ENCODE assay signal across 14 cellular contexts in genomic region chr20:60381643-60382400, GRCh38.
"Had no signal": no experiment of that assay in that cellular context is flagged by ENCODE, and none has a peak within 500 bp of the region (broad histone marks: within the 10 kb centered on the region; RNA-seq: fewer than 3 reads in every experiment).

No MANE protein-coding gene starts in this region.

- H3K4me3 ChIP-seq: gastroesophageal sphincter, neural progenitor cell, ovary, smooth muscle cell, tibial nerve had no signal

- H3K4me2 ChIP-seq: neural progenitor cell, smooth muscle cell had no signal

- H3K27me3 ChIP-seq: gastroesophageal sphincter, neural progenitor cell, ovary, tibial nerve had no signal

- H3K36me3 ChIP-seq: gastroesophageal sphincter, neural progenitor cell, ovary, tibial nerve had no signal

- H3K4me1 ChIP-seq: gastroesophageal sphincter, neural progenitor cell, tibial nerve had no signal

- FAIRE-seq: kidney had no signal

- H3K9me3 ChIP-seq: ovary had no signal

- DNase-seq: activated B cell treated with CpG ODN at 0.5 μM for 24 hours; activated CD4-positive, alpha-beta T cell treated with anti-CD3 and anti-CD28 coated beads, Interleukin-2, amount 10 ng/mL, durations not matched to agents 24 days and 14 days; activated naive CD4-positive, alpha-beta T cell treated with Interleukin-2 at 50 U/mL for 16 hours; activated naive CD8-positive, alpha-beta T cell treated with anti-CD3 and anti-CD28 coated beads, Interleukin-2, amount 50 U/mL, for 24 hours; effector memory CD4-positive, alpha-beta T cell; kidney; left ventricle myocardium superior; ovary; T-cell had no signal

- ATAC-seq: activated naive CD8-positive, alpha-beta T cell treated with anti-CD3 and anti-CD28 coated beads, Interleukin-2, amount 50 U/mL, for 24 hours; gastroesophageal sphincter; left ventricle myocardium superior; stimulated activated effector memory CD8-positive, alpha-beta T cell treated with anti-CD3 and anti-CD28 coated beads, Interleukin-12 subunit alpha, Interleukin-12 subunit beta, amount 100 ng/mL, for 72 hours; T-cell had no signal

- H3K27ac ChIP-seq: gastroesophageal sphincter, neural progenitor cell, ovary, tibial nerve had no signal
